18 cellular contexts compared by ENCODE assay signal in the genomic region with DNA sequence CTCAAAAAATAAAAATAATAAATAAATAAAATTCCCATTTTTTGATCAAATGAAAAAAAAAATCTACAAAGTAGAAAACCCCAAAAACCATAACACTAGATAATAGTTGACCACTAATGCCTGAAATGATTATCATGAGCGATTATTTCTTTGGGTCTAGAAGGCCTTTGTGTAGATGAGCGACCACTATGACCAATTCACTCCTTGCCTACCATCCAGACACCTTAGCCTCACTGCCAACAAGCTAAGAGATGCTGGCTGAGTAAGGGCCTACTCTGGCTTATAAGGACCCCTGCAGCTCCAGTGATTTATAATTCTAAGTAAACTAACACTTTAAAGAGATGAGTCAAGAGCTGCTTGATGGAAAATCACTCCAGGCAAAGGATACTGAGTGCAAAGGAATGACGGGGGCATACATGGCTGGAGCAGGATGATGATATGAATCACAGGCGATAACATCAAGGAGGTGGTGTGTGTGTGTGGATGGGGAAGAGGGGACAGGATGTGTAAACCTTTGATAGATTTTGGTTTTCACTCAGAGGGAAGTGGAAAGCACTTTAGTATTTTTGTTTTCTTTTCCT. TPM values are rescaled to one million over a fixed set of nuclear protein-coding genes. Genes with fewer than 3 reads are reported as not detected.
DNase-seq lines count a peak whose midpoint lies in the region; ATAC-seq, FAIRE-seq and TF ChIP-seq lines count a peak whose summit lies in the region.
"Had no signal": no experiment of that assay in that cellular context is flagged by ENCODE, and none has a peak within 500 bp of the region (broad histone marks: within the 10 kb centered on the region; RNA-seq: fewer than 3 reads in every experiment).

No MANE protein-coding gene starts in this region.

- no peaks in the 10 kb centered on the region for H3K79me1 ChIP-seq in H1 (ENCODE audit: low read depth, low read length)

- POLR2A ChIA-PET in H1 (lab: Charles Lee; ENCODE audit: partially characterized antibody), result no interaction called here

- FAIRE-seq in H1 (lab: Jason Lieb, UNC), result no peak
- FAIRE-seq: frontal cortex, pancreas had no signal

- H3K14ac ChIP-seq in H1 (ENCODE audit: insufficient read length), result no peak overlapping the region

- no peaks in the 10 kb centered on the region for H4K20me1 ChIP-seq in H1 (replicated peaks in 1 of 2; ENCODE audit: control insufficient read depth in 1 of 2, insufficient read depth in 2 of 2, low read length in 2 of 2)

- H2AK5ac ChIP-seq in H1 (ENCODE audit: low read depth, low read length), result no peak overlapping the region

- H2BK12ac ChIP-seq in H1 (ENCODE audit: low read depth, low read length), result no peak overlapping the region; the same call in 1 of the 2 replicates

- ATAC-seq in GM19463 (IDR thresholded peaks at IDR 0.05; ENCODE audit: unreplicated experiment), result no peak
- ATAC-seq: pancreas; stimulated activated naive B cell treated with anti-CD40 and anti-IgM and Interleukin-4, amounts not matched to agents 10 μg/mL and 1 μg/mL and 100 μg/mL, for 72 hours had no signal

- TF ChIP-seq RAD21 in H1 (IDR thresholded peaks at IDR 0.05 in 1 of 2, conservative IDR thresholded peaks at IDR 0.05 in 1 of 2; ENCODE audit: low read depth in 2 of 2, low read length in 2 of 2), result no peak

- H2BK120ac ChIP-seq in H1 (replicated peaks; ENCODE audit: low read depth, low read length), result no peak overlapping the region

- H2BK15ac ChIP-seq in H1 (ENCODE audit: low read length), result no peak overlapping the region

- H4K5ac ChIP-seq in H1 (ENCODE audit: insufficient read length, low read depth, low read length), result no peak overlapping the region

- in situ Hi-C loops in G401 (cut with HindIII; ENCODE audit: low sequenced_read_pairs), result no loop called here

- H3K79me2 ChIP-seq in H1 (ENCODE audit: control insufficient read depth in 1 of 2, insufficient read depth in 2 of 2, low read length in 2 of 2), result no peaks in the 10 kb centered on the region

- no peak overlapping the region for H4K8ac ChIP-seq in H1 (ENCODE audit: extremely low read depth, insufficient read depth, low read length)

- H3K27me3 ChIP-seq in H1 (replicated peaks in 1 of 4; ENCODE audit: control insufficient read depth in 3 of 4, extremely low read depth in 1 of 4, insufficient read depth in 3 of 4, low read length in 3 of 4), result peaks cover 0 to 2% (median 0%) of the 10 kb centered on the region in 4 experiments; a peak in 1 of 7 replicates
- H3K27me3 ChIP-seq: pancreas had no signal

- CTCF ChIA-PET in H1 (lab: Charles Lee; ENCODE audit: partially characterized antibody), result no interaction called here

- H3K18ac ChIP-seq in H1 (ENCODE audit: extremely low read depth, low read length), result no peak overlapping the region; the same call in 1 of the 2 replicates

- TF ChIP-seq POLR2A in H1 (IDR thresholded peaks at IDR 0.05; ENCODE audit: control extremely low read depth in 1 of 2, low read depth in 2 of 2, low read length in 2 of 2), result no peak

- no peak overlapping the region for H2AFZ ChIP-seq in H1 (ENCODE audit: low read length)

- H3K27ac ChIP-seq in H1 (ENCODE audit: low read depth, low read length), result no peak overlapping the region
- H3K27ac ChIP-seq: cardiac muscle cell, pancreas had no signal

- WGBS in H1 (ENCODE audit: extremely low coverage in 1 of 2, insufficient coverage in 1 of 2, insufficient read length in 1 of 2, insufficient replicate concordance in 2 of 2, low coverage in 1 of 2, low lambda C conversion rate in 2 of 2, missing lambda C conversion rate in 1 of 2), 2 experiments, result 95% methylated on average over 4 of the region's 4 CpGs; no CpG with 5 or more reads in 1 of the 2 experiments

- no peak overlapping the region for H2BK5ac ChIP-seq in H1 (ENCODE audit: low read depth, low read length)

- H3K36me3 ChIP-seq in H1 (ENCODE audit: control insufficient read depth in 2 of 4, insufficient read depth in 4 of 4, low read length in 3 of 4), result peaks cover 0 to 4% (median 0%) of the 10 kb centered on the region in 4 experiments; a peak in 1 of 8 replicates
- H3K36me3 ChIP-seq: cardiac muscle cell, pancreas had no signal

- peaks cover 6% of the 10 kb centered on the region for H3K23me2 ChIP-seq in H1 (ENCODE audit: low read depth, low read length)

- no peak for TF ChIP-seq EP300 in H1 (IDR thresholded peaks at IDR 0.05; ENCODE audit: borderline replicate concordance in 1 of 2, low read depth in 2 of 2, low read length in 2 of 2)

- H3K56ac ChIP-seq in H1 (replicated peaks; ENCODE audit: insufficient read length, low read depth, low read length), result no peak overlapping the region

- no peak overlapping the region for H3K4ac ChIP-seq in H1 (replicated peaks; ENCODE audit: insufficient read length, low read depth, low read length)

- H4K91ac ChIP-seq in H1 (replicated peaks; ENCODE audit: insufficient read length, low read length), result peak overlapping the region; percentile 80

- DNase-seq in EL, result peak; percentile 96
- no peak for DNase-seq in H1 (ENCODE audit: low read depth in 1 of 2, low spot score in 2 of 2)
- peak; percentile 95 for DNase-seq in non-pigmented ciliary epithelial cell (ENCODE audit: low read depth)
- DNase-seq in C1 segment of cervical spinal cord (lab: John Stamatoyannopoulos, UW), result no peak
- DNase-seq in G401 (ENCODE audit: low spot score), result no peak
- no peak for DNase-seq in NCI-H2081 (lab: John Stamatoyannopoulos, UW)
- DNase-seq: activated T-cell treated with anti-CD3 and anti-CD28 coated beads, Interleukin-2, amount 50 U/mL, for 24 hours; COR-L47; MV-4-11; NCI-H510A treated with DMSO at 0.1 percent for 48 hours; pancreas; SHP77 treated with DMSO at 0.1 percent for 48 hours; stimulated activated CD4-positive, alpha-beta T cell treated with anti-CD3 and anti-CD28 coated beads, Interleukin-1b, Interleukin-23, amount 100 ng/mL, for 48 hours; stimulated activated naive B cell treated with anti-CD40 and anti-IgM and Interleukin-4, amounts not matched to agents 10 μg/mL and 1 μg/mL and 100 μg/mL, for 72 hours had no signal

- H3K9me3 ChIP-seq in H1 (ENCODE audit: insufficient read depth in 2 of 2, low read depth in 1 of 2, low read length in 1 of 2), result peaks cover 3 to 17% of the 10 kb centered on the region in 2 experiments; a peak in 3 of 4 replicates
- H3K9me3 ChIP-seq: pancreas had no signal

- no peak overlapping the region for H3K23ac ChIP-seq in H1 (ENCODE audit: insufficient read length)

- H3K9ac ChIP-seq in H1 (replicated peaks in 1 of 4; ENCODE audit: extremely low read depth in 1 of 4, low read depth in 3 of 4, low read length in 3 of 4), result no peak overlapping the region

- H2BK20ac ChIP-seq in H1 (ENCODE audit: low read length), result peak overlapping the region; percentile 77; the same call in 1 of the 2 replicates

- no peak overlapping the region for H3K4me2 ChIP-seq in H1 (ENCODE audit: insufficient read depth in 1 of 2, low read depth in 2 of 2, low read length in 2 of 2)

- H3K4me1 ChIP-seq in H1 (replicated peaks in 1 of 4; ENCODE audit: control insufficient read depth in 3 of 4, insufficient read depth in 4 of 4, low read length in 3 of 4), result peaks cover 0 to 6% (median 4%) of the 10 kb centered on the region in 4 experiments; a peak in 4 of 7 replicates
- H3K4me1 ChIP-seq: pancreas had no signal

- no peak overlapping the region for H3K4me3 ChIP-seq in H1 (ENCODE audit: extremely low read depth in 1 of 4, insufficient read depth in 2 of 4, low read depth in 3 of 4, low read length in 4 of 4)
- H3K4me3 ChIP-seq: cardiac muscle cell, pancreas had no signal

- TF ChIP-seq CTCF in H1 (IDR thresholded peaks at IDR 0.05; ENCODE audit: control extremely low read depth in 1 of 3, insufficient read depth in 1 of 3, low read depth in 1 of 3, low read length in 3 of 3), result no peak

TF ChIP-seq in H1, 55 proteins besides CTCF, POLR2A, EP300 and RAD21:
- TF ChIP-seq EGR1 (IDR thresholded peaks at IDR 0.05; ENCODE audit: borderline replicate concordance, low read depth, low read length), result no peak
- no peak for TF ChIP-seq MAFK (IDR thresholded peaks at IDR 0.05; ENCODE audit: low read depth, low read length)
- TF ChIP-seq CBX5 (IDR thresholded peaks at IDR 0.05; ENCODE audit: low read depth, low read length), result no peak
- TF ChIP-seq HDAC2 (IDR thresholded peaks at IDR 0.05; ENCODE audit: borderline replicate concordance in 1 of 2, low read depth in 2 of 2, low read length in 2 of 2), result no peak
- no peak for TF ChIP-seq BACH1 (IDR thresholded peaks at IDR 0.05; ENCODE audit: low read length)
- TF ChIP-seq POU5F1 (IDR thresholded peaks at IDR 0.05; ENCODE audit: low read depth, low read length), result no peak

RNA-seq across cellular contexts. Expression of gene F2RL1, which starts 4.8 kb away (rescaled TPM):
- polyA plus RNA-seq in PFSK-1 (2012; ENCODE audit: insufficient read length, low read depth), result 50.1 TPM
- 23.2 and 23.5 TPM in 2 replicates for total RNA-seq in H1 (2021; fragmentation: NEBNext Ultra II Directional; extraction: Animal tissue kit (Norgen Biotek cat#: 25700))
- 18.5 and 26.6 TPM in 2 replicates for polyA plus RNA-seq in H1 (2011; rRNA removed)
- polyA plus RNA-seq in H1 (2011; cell fraction: cytosol; rRNA removed), result 27.9 TPM
- 13.0 TPM for polyA plus RNA-seq in H1 (2011; cell fraction: nucleus; rRNA removed)
- polyA plus RNA-seq in H1 (2012, experiment 1 of 2), result 21.7 to 29.2 TPM (median 25.5 TPM) in 4 replicates
- polyA plus RNA-seq in H1 (2012, experiment 2 of 2), result 8.2 TPM
- polyA plus RNA-seq in H1 (2013, experiment 1 of 2), result 35.2 TPM
- polyA plus RNA-seq in H1 (2013, experiment 2 of 2), result 36.8 TPM
- polyA minus RNA-seq in H1 (2011; rRNA and poly(A)+ RNA removed), result 63.7 and 96.8 TPM in 2 replicates
- polyA minus RNA-seq in H1 (2011; cell fraction: cytosol; rRNA and poly(A)+ RNA removed), result 16.1 TPM
- polyA minus RNA-seq in H1 (2011; cell fraction: nucleus; rRNA and poly(A)+ RNA removed), result 14.8 TPM
- total RNA-seq in G401 (2014; rRNA removed; shearing (Covaris generic)), result 162 and 209 TPM in 2 replicates
- total RNA-seq: cardiac muscle cell had no signal

RNA-seq across cellular contexts. Expression of gene S100Z, which starts 35.7 kb away (rescaled TPM):
- not detected for polyA plus RNA-seq in PFSK-1 (2012; ENCODE audit: insufficient read length, low read depth)
- total RNA-seq in H1 (2021; fragmentation: NEBNext Ultra II Directional; extraction: Animal tissue kit (Norgen Biotek cat#: 25700)), result 0.30 TPM in 1 of 2 replicates, not detected in the other
- not detected in 2 replicates for polyA plus RNA-seq in H1 (2011; rRNA removed)
- polyA plus RNA-seq in H1 (2011; cell fraction: cytosol; rRNA removed), result 0.17 TPM
- not detected for polyA plus RNA-seq in H1 (2011; cell fraction: nucleus; rRNA removed)
- not detected in 4 replicates for polyA plus RNA-seq in H1 (2012, experiment 1 of 2)
- 0.12 TPM for polyA plus RNA-seq in H1 (2012, experiment 2 of 2)
- polyA plus RNA-seq in H1 (2013, experiment 1 of 2), result 0.36 TPM
- polyA plus RNA-seq in H1 (2013, experiment 2 of 2), result 0.31 TPM
- polyA minus RNA-seq in H1 (2011; rRNA and poly(A)+ RNA removed), result not detected in 2 replicates
- polyA minus RNA-seq in H1 (2011; cell fraction: cytosol; rRNA and poly(A)+ RNA removed), result not detected
- polyA minus RNA-seq in H1 (2011; cell fraction: nucleus; rRNA and poly(A)+ RNA removed), result not detected
- total RNA-seq in G401 (2014; rRNA removed; shearing (Covaris generic)), result 2.0 and 21.2 TPM in 2 replicates
- total RNA-seq: frontal cortex had no signal

Comparison
In these comparisons a context has a peak if more than half of its experiments do, and no peak if none do; other contexts are left out.
1. DNase-seq: peak in EL (single experiment) and non-pigmented ciliary epithelial cell (single experiment); none in H1 (0 of 2), C1 segment of cervical spinal cord (0 of 14), G401 (single experiment) and NCI-H2081 (0 of 2).